Comparison of ENCODE assay signal across 1 cellular context in genomic region chr22:21108379-21109115, GRCh38.
TF ChIP-seq lines count a peak whose summit lies in the region.

No MANE protein-coding gene starts in this region.

TF ChIP-seq in K562, 482 proteins besides CTCF, POLR2A, EP300 and RAD21 (continued from another document and continues in another):
- TF ChIP-seq MNT (conservative IDR thresholded peaks at IDR 0.05), result peak; percentile 43 to 51; a peak in 2 of 4 replicates
- no peak for TF ChIP-seq TAF15 (IDR thresholded peaks at IDR 0.05; ENCODE audit: low read depth, low read length)
- peak; percentile 52; the same call in 1 of the 2 replicates for TF ChIP-seq NR2C1 (IDR thresholded peaks at IDR 0.05)
- TF ChIP-seq NR2C1 (tag; IDR thresholded peaks at IDR 0.05), result no peak
- no peak for TF ChIP-seq TCF3 (CRISPR knock-in tag; IDR thresholded peaks at IDR 0.05)
- no peak for TF ChIP-seq TAF1 (IDR thresholded peaks at IDR 0.05; ENCODE audit: control insufficient read depth, extremely low read depth, insufficient read depth, low read length, severe bottlenecking)
- TF ChIP-seq ZNF143 (CRISPR knock-in tag; IDR thresholded peaks at IDR 0.05), result no peak
- peak; percentile 9; the same call in 1 of the 2 replicates for TF ChIP-seq CGGBP1 (CRISPR knock-in tag; IDR thresholded peaks at IDR 0.05)
- TF ChIP-seq, protein P1, sequence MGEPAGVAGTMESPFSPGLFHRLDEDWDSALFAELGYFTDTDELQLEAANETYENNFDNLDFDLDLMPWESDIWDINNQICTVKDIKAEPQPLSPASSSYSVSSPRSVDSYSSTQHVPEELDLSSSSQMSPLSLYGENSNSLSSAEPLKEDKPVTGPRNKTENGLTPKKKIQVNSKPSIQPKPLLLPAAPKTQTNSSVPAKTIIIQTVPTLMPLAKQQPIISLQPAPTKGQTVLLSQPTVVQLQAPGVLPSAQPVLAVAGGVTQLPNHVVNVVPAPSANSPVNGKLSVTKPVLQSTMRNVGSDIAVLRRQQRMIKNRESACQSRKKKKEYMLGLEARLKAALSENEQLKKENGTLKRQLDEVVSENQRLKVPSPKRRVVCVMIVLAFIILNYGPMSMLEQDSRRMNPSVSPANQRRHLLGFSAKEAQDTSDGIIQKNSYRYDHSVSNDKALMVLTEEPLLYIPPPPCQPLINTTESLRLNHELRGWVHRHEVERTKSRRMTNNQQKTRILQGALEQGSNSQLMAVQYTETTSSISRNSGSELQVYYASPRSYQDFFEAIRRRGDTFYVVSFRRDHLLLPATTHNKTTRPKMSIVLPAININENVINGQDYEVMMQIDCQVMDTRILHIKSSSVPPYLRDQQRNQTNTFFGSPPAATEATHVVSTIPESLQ (CRISPR knock-in tag; IDR thresholded peaks at IDR 0.05), result no peak
- no peak for TF ChIP-seq FOXJ2 (tag; IDR thresholded peaks at IDR 0.05)
- peak; percentile 99 for TF ChIP-seq BACH1 (tag; IDR thresholded peaks at IDR 0.05)
- peak; percentile 71 for TF ChIP-seq SAFB2 (IDR thresholded peaks at IDR 0.05; ENCODE audit: borderline replicate concordance, low read depth, low read length, severe bottlenecking)
- 0 out of 2 replicates have a peak, but pooled peaks have one; percentile 53 for TF ChIP-seq ZNF655 (CRISPR knock-in tag; IDR thresholded peaks at IDR 0.05)
- TF ChIP-seq GABPB2 (CRISPR knock-in tag; conservative IDR thresholded peaks at IDR 0.05), result peak; percentile 50; the same call in 1 of the 2 replicates
- peak; percentile 11 for TF ChIP-seq FUS (optimal IDR thresholded peaks at IDR 0.05; ENCODE audit: low read depth, low read length)
- TF ChIP-seq, protein P2, sequence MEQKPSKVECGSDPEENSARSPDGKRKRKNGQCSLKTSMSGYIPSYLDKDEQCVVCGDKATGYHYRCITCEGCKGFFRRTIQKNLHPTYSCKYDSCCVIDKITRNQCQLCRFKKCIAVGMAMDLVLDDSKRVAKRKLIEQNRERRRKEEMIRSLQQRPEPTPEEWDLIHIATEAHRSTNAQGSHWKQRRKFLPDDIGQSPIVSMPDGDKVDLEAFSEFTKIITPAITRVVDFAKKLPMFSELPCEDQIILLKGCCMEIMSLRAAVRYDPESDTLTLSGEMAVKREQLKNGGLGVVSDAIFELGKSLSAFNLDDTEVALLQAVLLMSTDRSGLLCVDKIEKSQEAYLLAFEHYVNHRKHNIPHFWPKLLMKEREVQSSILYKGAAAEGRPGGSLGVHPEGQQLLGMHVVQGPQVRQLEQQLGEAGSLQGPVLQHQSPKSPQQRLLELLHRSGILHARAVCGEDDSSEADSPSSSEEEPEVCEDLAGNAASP (IDR thresholded peaks at IDR 0.05), result no peak; the same call in 1 of the 2 replicates
- 0 out of 2 replicates have a peak, but pooled peaks have one; percentile 13 for TF ChIP-seq SMAD3 (CRISPR knock-in tag; conservative IDR thresholded peaks at IDR 0.05)
- TF ChIP-seq JUND (IDR thresholded peaks at IDR 0.05; ENCODE audit: borderline replicate concordance, low read depth, low read length), result peak; percentile 35; the same call in 1 of the 2 replicates
- no peak for TF ChIP-seq JUND (tag; IDR thresholded peaks at IDR 0.05; ENCODE audit: borderline replicate concordance, low read depth, low read length)
- TF ChIP-seq FOXA3 (CRISPR knock-in tag; conservative IDR thresholded peaks at IDR 0.05 in 1 of 2, IDR thresholded peaks at IDR 0.05 in 1 of 2), result 0 out of 4 replicates have a peak, but pooled peaks of 1 of the 2 experiments have one; percentile 13
- peak; percentile 39; the same call in 1 of the 2 replicates for TF ChIP-seq NFXL1 (CRISPR knock-in tag; IDR thresholded peaks at IDR 0.05)
- TF ChIP-seq KDM2B (CRISPR knock-in tag; IDR thresholded peaks at IDR 0.05), result no peak
- 0 out of 2 replicates have a peak, but pooled peaks have one; percentile 67 for TF ChIP-seq TCF15 (CRISPR knock-in tag; IDR thresholded peaks at IDR 0.05)
- TF ChIP-seq RFX7 (CRISPR knock-in tag; IDR thresholded peaks at IDR 0.05), result 0 out of 2 replicates have a peak, but pooled peaks have one; percentile 43
- peak; percentile 94 for TF ChIP-seq GATAD2B (IDR thresholded peaks at IDR 0.05; ENCODE audit: borderline replicate concordance)
- TF ChIP-seq CEBPG (CRISPR knock-in tag; IDR thresholded peaks at IDR 0.05), result no peak
- TF ChIP-seq CEBPG (tag; conservative IDR thresholded peaks at IDR 0.05 in 1 of 2, IDR thresholded peaks at IDR 0.05 in 1 of 2), result peak; percentile 65 to 72
- peak; percentile 77; the same call in 1 of the 2 replicates for TF ChIP-seq ZNF717 (CRISPR knock-in tag; IDR thresholded peaks at IDR 0.05)
- peak; percentile 87 for TF ChIP-seq ZNF77 (CRISPR knock-in tag; IDR thresholded peaks at IDR 0.05)
- TF ChIP-seq CSDE1 (IDR thresholded peaks at IDR 0.05), result peak in 1 of 2 experiments; percentile 35; a peak in 1 of 4 replicates
- TF ChIP-seq ZZZ3 (IDR thresholded peaks at IDR 0.05), result peak; percentile 79
- TF ChIP-seq SIN3B (IDR thresholded peaks at IDR 0.05; ENCODE audit: low read depth), result peak; percentile 26
- TF ChIP-seq, protein P3, sequence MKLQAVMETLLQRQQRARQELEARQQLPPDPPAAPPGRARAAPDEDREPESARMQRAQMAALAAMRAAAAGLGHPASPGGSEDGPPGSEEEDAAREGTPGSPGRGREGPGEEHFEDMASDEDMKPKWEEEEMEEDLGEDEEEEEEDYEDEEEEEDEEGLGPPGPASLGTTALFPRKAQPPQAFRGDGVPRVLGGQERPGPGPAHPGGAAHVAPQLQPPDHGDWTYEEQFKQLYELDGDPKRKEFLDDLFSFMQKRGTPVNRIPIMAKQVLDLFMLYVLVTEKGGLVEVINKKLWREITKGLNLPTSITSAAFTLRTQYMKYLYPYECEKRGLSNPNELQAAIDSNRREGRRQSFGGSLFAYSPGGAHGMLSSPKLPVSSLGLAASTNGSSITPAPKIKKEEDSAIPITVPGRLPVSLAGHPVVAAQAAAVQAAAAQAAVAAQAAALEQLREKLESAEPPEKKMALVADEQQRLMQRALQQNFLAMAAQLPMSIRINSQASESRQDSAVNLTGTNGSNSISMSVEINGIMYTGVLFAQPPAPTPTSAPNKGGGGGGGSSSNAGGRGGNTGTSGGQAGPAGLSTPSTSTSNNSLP (IDR thresholded peaks at IDR 0.05; ENCODE audit: borderline replicate concordance, low read depth, low read length), result peak; percentile 92; the same call in 1 of the 2 replicates
- TF ChIP-seq ZFP1 (CRISPR knock-in tag; IDR thresholded peaks at IDR 0.05), result peak; percentile 82
- TF ChIP-seq HDAC3 (IDR thresholded peaks at IDR 0.05; ENCODE audit: borderline replicate concordance, partially characterized antibody), result peak; percentile 80
- TF ChIP-seq, protein P4, sequence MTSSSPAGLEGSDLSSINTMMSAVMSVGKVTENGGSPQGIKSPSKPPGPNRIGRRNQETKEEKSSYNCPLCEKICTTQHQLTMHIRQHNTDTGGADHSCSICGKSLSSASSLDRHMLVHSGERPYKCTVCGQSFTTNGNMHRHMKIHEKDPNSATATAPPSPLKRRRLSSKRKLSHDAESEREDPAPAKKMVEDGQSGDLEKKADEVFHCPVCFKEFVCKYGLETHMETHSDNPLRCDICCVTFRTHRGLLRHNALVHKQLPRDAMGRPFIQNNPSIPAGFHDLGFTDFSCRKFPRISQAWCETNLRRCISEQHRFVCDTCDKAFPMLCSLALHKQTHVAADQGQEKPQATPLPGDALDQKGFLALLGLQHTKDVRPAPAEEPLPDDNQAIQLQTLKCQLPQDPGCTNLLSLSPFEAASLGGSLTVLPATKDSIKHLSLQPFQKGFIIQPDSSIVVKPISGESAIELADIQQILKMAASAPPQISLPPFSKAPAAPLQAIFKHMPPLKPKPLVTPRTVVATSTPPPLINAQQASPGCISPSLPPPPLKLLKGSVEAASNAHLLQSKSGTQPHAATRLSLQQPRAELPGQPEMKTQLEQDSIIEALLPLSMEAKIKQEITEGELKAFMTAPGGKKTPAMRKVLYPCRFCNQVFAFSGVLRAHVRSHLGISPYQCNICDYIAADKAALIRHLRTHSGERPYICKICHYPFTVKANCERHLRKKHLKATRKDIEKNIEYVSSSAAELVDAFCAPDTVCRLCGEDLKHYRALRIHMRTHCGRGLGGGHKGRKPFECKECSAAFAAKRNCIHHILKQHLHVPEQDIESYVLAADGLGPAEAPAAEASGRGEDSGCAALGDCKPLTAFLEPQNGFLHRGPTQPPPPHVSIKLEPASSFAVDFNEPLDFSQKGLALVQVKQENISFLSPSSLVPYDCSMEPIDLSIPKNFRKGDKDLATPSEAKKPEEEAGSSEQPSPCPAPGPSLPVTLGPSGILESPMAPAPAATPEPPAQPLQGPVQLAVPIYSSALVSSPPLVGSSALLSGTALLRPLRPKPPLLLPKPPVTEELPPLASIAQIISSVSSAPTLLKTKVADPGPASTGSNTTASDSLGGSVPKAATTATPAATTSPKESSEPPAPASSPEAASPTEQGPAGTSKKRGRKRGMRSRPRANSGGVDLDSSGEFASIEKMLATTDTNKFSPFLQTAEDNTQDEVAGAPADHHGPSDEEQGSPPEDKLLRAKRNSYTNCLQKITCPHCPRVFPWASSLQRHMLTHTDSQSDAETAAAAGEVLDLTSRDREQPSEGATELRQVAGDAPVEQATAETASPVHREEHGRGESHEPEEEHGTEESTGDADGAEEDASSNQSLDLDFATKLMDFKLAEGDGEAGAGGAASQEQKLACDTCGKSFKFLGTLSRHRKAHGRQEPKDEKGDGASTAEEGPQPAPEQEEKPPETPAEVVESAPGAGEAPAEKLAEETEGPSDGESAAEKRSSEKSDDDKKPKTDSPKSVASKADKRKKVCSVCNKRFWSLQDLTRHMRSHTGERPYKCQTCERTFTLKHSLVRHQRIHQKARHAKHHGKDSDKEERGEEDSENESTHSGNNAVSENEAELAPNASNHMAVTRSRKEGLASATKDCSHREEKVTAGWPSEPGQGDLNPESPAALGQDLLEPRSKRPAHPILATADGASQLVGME (CRISPR knock-in tag; IDR thresholded peaks at IDR 0.05), result no peak
- TF ChIP-seq HOXB6 (CRISPR knock-in tag; IDR thresholded peaks at IDR 0.05; ENCODE audit: borderline replicate concordance), result peak; percentile 90; the same call in 1 of the 2 replicates
- TF ChIP-seq PHTF2 (CRISPR knock-in tag; IDR thresholded peaks at IDR 0.05), result peak; percentile 75; the same call in 1 of the 2 replicates
- TF ChIP-seq MAFK (IDR thresholded peaks at IDR 0.05; ENCODE audit: low read length), result peak; percentile 99
- peak in 1 of 2 experiments; percentile 49; a peak in 1 of 4 replicates for TF ChIP-seq NONO (IDR thresholded peaks at IDR 0.05; ENCODE audit: low read depth in 2 of 2, low read length in 1 of 2)
- no peak for TF ChIP-seq DPF2 (IDR thresholded peaks at IDR 0.05)
- TF ChIP-seq ZBTB8A (IDR thresholded peaks at IDR 0.05; ENCODE audit: partially characterized antibody), result peak; percentile 4
- TF ChIP-seq, protein P5, sequence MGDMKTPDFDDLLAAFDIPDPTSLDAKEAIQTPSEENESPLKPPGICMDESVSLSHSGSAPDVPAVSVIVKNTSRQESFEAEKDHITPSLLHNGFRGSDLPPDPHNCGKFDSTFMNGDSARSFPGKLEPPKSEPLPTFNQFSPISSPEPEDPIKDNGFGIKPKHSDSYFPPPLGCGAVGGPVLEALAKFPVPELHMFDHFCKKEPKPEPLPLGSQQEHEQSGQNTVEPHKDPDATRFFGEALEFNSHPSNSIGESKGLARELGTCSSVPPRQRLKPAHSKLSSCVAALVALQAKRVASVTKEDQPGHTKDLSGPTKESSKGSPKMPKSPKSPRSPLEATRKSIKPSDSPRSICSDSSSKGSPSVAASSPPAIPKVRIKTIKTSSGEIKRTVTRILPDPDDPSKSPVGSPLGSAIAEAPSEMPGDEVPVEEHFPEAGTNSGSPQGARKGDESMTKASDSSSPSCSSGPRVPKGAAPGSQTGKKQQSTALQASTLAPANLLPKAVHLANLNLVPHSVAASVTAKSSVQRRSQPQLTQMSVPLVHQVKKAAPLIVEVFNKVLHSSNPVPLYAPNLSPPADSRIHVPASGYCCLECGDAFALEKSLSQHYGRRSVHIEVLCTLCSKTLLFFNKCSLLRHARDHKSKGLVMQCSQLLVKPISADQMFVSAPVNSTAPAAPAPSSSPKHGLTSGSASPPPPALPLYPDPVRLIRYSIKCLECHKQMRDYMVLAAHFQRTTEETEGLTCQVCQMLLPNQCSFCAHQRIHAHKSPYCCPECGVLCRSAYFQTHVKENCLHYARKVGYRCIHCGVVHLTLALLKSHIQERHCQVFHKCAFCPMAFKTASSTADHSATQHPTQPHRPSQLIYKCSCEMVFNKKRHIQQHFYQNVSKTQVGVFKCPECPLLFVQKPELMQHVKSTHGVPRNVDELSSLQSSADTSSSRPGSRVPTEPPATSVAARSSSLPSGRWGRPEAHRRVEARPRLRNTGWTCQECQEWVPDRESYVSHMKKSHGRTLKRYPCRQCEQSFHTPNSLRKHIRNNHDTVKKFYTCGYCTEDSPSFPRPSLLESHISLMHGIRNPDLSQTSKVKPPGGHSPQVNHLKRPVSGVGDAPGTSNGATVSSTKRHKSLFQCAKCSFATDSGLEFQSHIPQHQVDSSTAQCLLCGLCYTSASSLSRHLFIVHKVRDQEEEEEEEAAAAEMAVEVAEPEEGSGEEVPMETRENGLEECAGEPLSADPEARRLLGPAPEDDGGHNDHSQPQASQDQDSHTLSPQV (IDR thresholded peaks at IDR 0.05), result peak; percentile 87
- no peak for TF ChIP-seq SNRNP70 (optimal IDR thresholded peaks at IDR 0.05; ENCODE audit: low read depth, low read length)
- TF ChIP-seq BDP1 (IDR thresholded peaks at IDR 0.05; ENCODE audit: insufficient read depth, insufficient read length), result no peak
- TF ChIP-seq KDM1A (IDR thresholded peaks at IDR 0.05), result peak in 1 of 2 experiments; percentile 80; a peak in 3 of 4 replicates
